1 cellular context compared by ENCODE assay signal in genomic region chr2:28927469-28927868, GRCh38.
TF ChIP-seq lines count a peak whose summit lies in the region.

No MANE protein-coding gene starts in this region.

TF ChIP-seq in IMR-90, 13 proteins besides CTCF, POLR2A, EP300 and RAD21:
- TF ChIP-seq SMC3 (IDR thresholded peaks at IDR 0.05; ENCODE audit: low read depth, low read length) (no peak), BHLHE40 (IDR thresholded peaks at IDR 0.05; ENCODE audit: low read depth, low read length) (no peak), MAFK (IDR thresholded peaks at IDR 0.05; ENCODE audit: low read depth, low read length) (no peak), CEBPB (IDR thresholded peaks at IDR 0.05; ENCODE audit: low read depth, low read length) (no peak), ELK1 (IDR thresholded peaks at IDR 0.05; ENCODE audit: borderline replicate concordance, low read depth, low read length) (no peak), MXI1 (IDR thresholded peaks at IDR 0.05; ENCODE audit: borderline replicate concordance, low read depth, low read length) (no peak), NFE2L2 (IDR thresholded peaks at IDR 0.05; ENCODE audit: low read depth, low read length) (no peak), FOS (IDR thresholded peaks at IDR 0.05; ENCODE audit: low read depth, low read length) (no peak), RCOR1 (IDR thresholded peaks at IDR 0.05; ENCODE audit: insufficient replicate concordance, low read length) (no peak), RFX5 (IDR thresholded peaks at IDR 0.05; ENCODE audit: low read depth, low read length) (no peak)
